In the genomic region with DNA sequence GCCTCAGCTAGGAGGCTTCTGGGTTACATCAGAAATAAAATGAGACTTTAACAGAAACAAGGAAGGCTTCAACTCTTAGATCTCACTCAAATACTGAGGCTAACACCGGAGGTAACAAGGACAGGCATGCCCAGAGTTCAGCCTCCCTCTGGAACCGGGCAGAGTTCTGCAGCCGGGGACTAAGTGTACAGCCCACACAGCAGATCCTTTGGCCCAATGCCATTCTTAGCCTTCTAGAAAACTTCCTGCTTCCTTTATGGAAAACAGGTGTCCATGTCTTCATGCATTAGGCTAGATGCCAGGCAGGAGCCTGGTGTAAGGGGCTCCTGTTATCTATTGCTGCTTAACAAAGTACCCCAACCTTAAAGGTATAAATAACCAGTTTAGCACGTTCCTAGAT, we compare ENCODE assay signal across 26 cellular contexts.
DNase-seq lines count a peak whose midpoint lies in the region; ATAC-seq, FAIRE-seq and TF ChIP-seq lines count a peak whose summit lies in the region.
"Had no signal": no experiment of that assay in that cellular context is flagged by ENCODE, and none has a peak within 500 bp of the region (broad histone marks: within the 10 kb centered on the region; RNA-seq: fewer than 3 reads in every experiment).

No MANE protein-coding gene starts in this region.

- TF ChIP-seq POLR2A in endothelial cell of umbilical vein (IDR thresholded peaks at IDR 0.05; ENCODE audit: low read depth, low read length) = no peak

- peak; percentile 73 for FAIRE-seq in endothelial cell of umbilical vein (lab: Jason Lieb, UNC)
- FAIRE-seq: D721Med, K562 had no signal

- no peaks in the 10 kb centered on the region for H3K36me3 Mint-ChIP-seq in mesothelial cell of epicardium
- H3K36me3 Mint-ChIP-seq in activated T-helper 1 cell treated with anti-CD3 and anti-CD28 coated beads, Interleukin-12 subunit alpha, Interleukin-12 subunit beta, Interleukin-2, Interleukin-4 antibody, amounts not matched to agents 30 ng/mL and 10 ng/mL and 1 ng/mL, durations not matched to agents 14 hours and 24 hours and 36 hours (ENCODE audit: low read depth) = no peaks in the 10 kb centered on the region
- H3K36me3 Mint-ChIP-seq: CD4-positive, CD25-positive, alpha-beta regulatory T cell had no signal

- CTCF ChIA-PET in RWPE1 (lab: Yijun Ruan, JAX) = no interaction called here
- CTCF ChIA-PET in endothelial cell of umbilical vein (lab: Charles Lee) = no interaction called here

- BruUV-seq in endothelial cell of umbilical vein (replicated peaks; lab: Mats Ljungman, UMichigan) = no TSS peak

- H3K4me3 Mint-ChIP-seq in mesothelial cell of epicardium = no peak overlapping the region
- H3K4me3 Mint-ChIP-seq in activated T-helper 1 cell treated with anti-CD3 and anti-CD28 coated beads, Interleukin-12 subunit alpha, Interleukin-12 subunit beta, Interleukin-2, Interleukin-4 antibody, amounts not matched to agents 30 ng/mL and 10 ng/mL and 1 ng/mL, durations not matched to agents 14 hours and 24 hours and 36 hours = no peak overlapping the region
- H3K4me3 Mint-ChIP-seq: activated CD4-positive, alpha-beta T cell treated with anti-CD3 and anti-CD28 coated beads, Interleukin-2, amount 10 ng/mL, durations not matched to agents 24 days and 14 days; CD4-positive, CD25-positive, alpha-beta regulatory T cell; HFFc6 had no signal

- H3K27me3 ChIP-seq in endothelial cell of umbilical vein (ENCODE audit: control insufficient read depth in 2 of 2, insufficient read depth in 2 of 2, low read length in 2 of 2) = no peaks in the 10 kb centered on the region
- H3K27me3 ChIP-seq: cardiac muscle cell, foreskin keratinocyte, tibial nerve had no signal

- peaks cover 28% of the 10 kb centered on the region for H3K4me1 ChIP-seq in endothelial cell of umbilical vein (ENCODE audit: control insufficient read depth, extremely low read depth, insufficient read depth, low read length)
- H3K4me1 ChIP-seq: foreskin keratinocyte had no signal

- H3K4me1 Mint-ChIP-seq in mesothelial cell of epicardium = peaks cover 44% of the 10 kb centered on the region
- peaks cover 32% of the 10 kb centered on the region for H3K4me1 Mint-ChIP-seq in activated T-helper 1 cell treated with anti-CD3 and anti-CD28 coated beads, Interleukin-12 subunit alpha, Interleukin-12 subunit beta, Interleukin-2, Interleukin-4 antibody, amounts not matched to agents 30 ng/mL and 10 ng/mL and 1 ng/mL, durations not matched to agents 14 hours and 24 hours and 36 hours (ENCODE audit: low read depth)

- no peak overlapping the region for H3K9ac ChIP-seq in endothelial cell of umbilical vein (replicated peaks; ENCODE audit: extremely low read depth, insufficient read depth, low read length)

- POLR2A ChIA-PET in RWPE1 (lab: Yijun Ruan, JAX; ENCODE audit: low non-redundant PET) (no interaction called here), endothelial cell of umbilical vein (lab: Charles Lee) (no interaction called here)

- no peak overlapping the region for H3K4me2 ChIP-seq in endothelial cell of umbilical vein (ENCODE audit: insufficient read depth, low read length)

- no peak overlapping the region for H3K4me3 ChIP-seq in endothelial cell of umbilical vein (replicated peaks in 1 of 3; ENCODE audit: insufficient read depth in 1 of 3, low read depth in 1 of 3, low read length in 3 of 3)
- H3K4me3 ChIP-seq: cardiac muscle cell, K562, tibial nerve had no signal

- no peaks in the 10 kb centered on the region for H4K20me1 ChIP-seq in endothelial cell of umbilical vein (replicated peaks; ENCODE audit: control insufficient read depth, extremely low read depth, insufficient read depth, low read length)

- H3K9me1 ChIP-seq in endothelial cell of umbilical vein (replicated peaks; ENCODE audit: control insufficient read depth, extremely low read depth, insufficient read depth, low read length) = no peaks in the 10 kb centered on the region

- H3K79me2 ChIP-seq in endothelial cell of umbilical vein (ENCODE audit: control insufficient read depth, insufficient read depth, low read length) = no peaks in the 10 kb centered on the region

- peak overlapping the region; percentile 26; the same call in 1 of the 2 replicates for H3K27ac ChIP-seq in RWPE1
- H3K27ac ChIP-seq in endothelial cell of umbilical vein (ENCODE audit: insufficient read depth, low read depth, low read length) = no peak overlapping the region
- H3K27ac ChIP-seq: cardiac muscle cell, foreskin keratinocyte, tibial nerve, VCaP had no signal

- H3K27ac Mint-ChIP-seq in mesothelial cell of epicardium = peak overlapping the region; percentile 64
- H3K27ac Mint-ChIP-seq in activated T-helper 1 cell treated with anti-CD3 and anti-CD28 coated beads, Interleukin-12 subunit alpha, Interleukin-12 subunit beta, Interleukin-2, Interleukin-4 antibody, amounts not matched to agents 30 ng/mL and 10 ng/mL and 1 ng/mL, durations not matched to agents 14 hours and 24 hours and 36 hours = no peak overlapping the region
- H3K27ac Mint-ChIP-seq: activated CD4-positive, alpha-beta T cell treated with anti-CD3 and anti-CD28 coated beads, Interleukin-2, amount 10 ng/mL, durations not matched to agents 24 days and 14 days; CD4-positive, CD25-positive, alpha-beta regulatory T cell; HFFc6; progenitor cell of endocrine pancreas had no signal

- no peaks in the 10 kb centered on the region for H3K36me3 ChIP-seq in endothelial cell of umbilical vein (ENCODE audit: control insufficient read depth in 2 of 2, extremely low read depth in 1 of 2, insufficient read depth in 2 of 2, low read length in 2 of 2)
- H3K36me3 ChIP-seq: cardiac muscle cell, tibial nerve had no signal

- intact Hi-C loops in endothelial cell of umbilical vein (cut with micrococcal nuclease) = loop anchor here (5.0 kb wide), 1 partner anchor 41 kb away; no protein-coding TSS in a partner anchor
- intact Hi-C loops in activated T-helper 1 cell treated with anti-CD3 and anti-CD28 coated beads, Interleukin-12 subunit alpha, Interleukin-12 subunit beta, Interleukin-2, Interleukin-4 antibody, amounts not matched to agents 30 ng/mL and 10 ng/mL and 1 ng/mL, durations not matched to agents 14 hours and 24 hours and 36 hours (cut with micrococcal nuclease) = no loop called here

- H3K27me3 Mint-ChIP-seq in mesothelial cell of epicardium (ENCODE audit: low read depth) = peaks cover 1% of the 10 kb centered on the region
- H3K27me3 Mint-ChIP-seq in activated T-helper 1 cell treated with anti-CD3 and anti-CD28 coated beads, Interleukin-12 subunit alpha, Interleukin-12 subunit beta, Interleukin-2, Interleukin-4 antibody, amounts not matched to agents 30 ng/mL and 10 ng/mL and 1 ng/mL, durations not matched to agents 14 hours and 24 hours and 36 hours (ENCODE audit: insufficient read depth) = peaks cover 3% of the 10 kb centered on the region

- no peaks in the 10 kb centered on the region for H3K9me3 ChIP-seq in endothelial cell of umbilical vein (replicated peaks; ENCODE audit: control insufficient read depth, insufficient read depth, low read length)
- H3K9me3 ChIP-seq: tibial nerve had no signal

- no peak for TF ChIP-seq CTCF in RWPE1 (conservative IDR thresholded peaks at IDR 0.05; ENCODE audit: low read depth)
- TF ChIP-seq CTCF in endothelial cell of umbilical vein (IDR thresholded peaks at IDR 0.05; ENCODE audit: extremely low read depth in 1 of 2, insufficient read depth in 1 of 2, low read depth in 1 of 2, low read length in 2 of 2) = no peak
- no peak for TF ChIP-seq CTCF in mesothelial cell of epicardium (IDR thresholded peaks at IDR 0.05; ENCODE audit: unreplicated experiment)

- ATAC-seq in stimulated activated naive CD8-positive, alpha-beta T cell treated with anti-CD3 and anti-CD28 coated beads, Interleukin-15, Interleukin-2, amounts not matched to agents 100 U/mL and 50 U/mL, for 24 hours = no peak
- no peak for ATAC-seq in GM21619 (IDR thresholded peaks at IDR 0.05; ENCODE audit: unreplicated experiment)
- no peak for ATAC-seq in GM21723 (IDR thresholded peaks at IDR 0.05; ENCODE audit: unreplicated experiment)
- ATAC-seq: foreskin keratinocyte, K562, Panc1 had no signal

- no peak overlapping the region for H2AFZ ChIP-seq in endothelial cell of umbilical vein (ENCODE audit: low read depth, low read length)

- peaks cover 16% of the 10 kb centered on the region for H3K9me3 Mint-ChIP-seq in mesothelial cell of epicardium
- peaks cover 8% of the 10 kb centered on the region for H3K9me3 Mint-ChIP-seq in activated T-helper 1 cell treated with anti-CD3 and anti-CD28 coated beads, Interleukin-12 subunit alpha, Interleukin-12 subunit beta, Interleukin-2, Interleukin-4 antibody, amounts not matched to agents 30 ng/mL and 10 ng/mL and 1 ng/mL, durations not matched to agents 14 hours and 24 hours and 36 hours
- H3K9me3 Mint-ChIP-seq: activated CD4-positive, alpha-beta T cell treated with anti-CD3 and anti-CD28 coated beads, Interleukin-2, amount 10 ng/mL, durations not matched to agents 24 days and 14 days; HFFc6 had no signal

- dilution Hi-C loops in endothelial cell of umbilical vein (cut with MboI; ENCODE audit: extremely low pct_ligation_motif_present, low sequenced_read_pairs) = no loop called here

- DNase-seq in EH (ENCODE audit: low read depth) = peak; percentile 16
- DNase-seq in RWPE1 (ENCODE audit: low spot score) = no peak
- DNase-seq in endothelial cell of umbilical vein (ENCODE audit: low read depth, low spot score) = peak; percentile 29
- DNase-seq in mesothelial cell of epicardium (ENCODE audit: low spot score in 2 of 2, unreplicated experiment in 2 of 2) = no peak
- no peak for DNase-seq in stimulated activated naive CD8-positive, alpha-beta T cell treated with anti-CD3 and anti-CD28 coated beads, Interleukin-15, Interleukin-2, amounts not matched to agents 100 U/mL and 50 U/mL, for 24 hours
- no peak for DNase-seq in activated T-helper 1 cell treated with anti-CD3 and anti-CD28 coated beads, Interleukin-12 subunit alpha, Interleukin-12 subunit beta, Interleukin-2, Interleukin-4 antibody, amounts not matched to agents 30 ng/mL and 10 ng/mL and 1 ng/mL, durations not matched to agents 14 hours and 24 hours and 36 hours (ENCODE audit: low spot score)
- DNase-seq: activated CD4-positive, alpha-beta T cell treated with anti-CD3 and anti-CD28 coated beads, Interleukin-2, amount 10 ng/mL, durations not matched to agents 24 days and 14 days; activated naive CD4-positive, alpha-beta T cell treated with Interleukin-2 at 50 U/mL for 16 hours; activated T-cell treated with anti-CD3 and anti-CD28 coated beads, Interleukin-2, amount 50 U/mL, for 48 hours; amniotic stem cell; CD4-positive, CD25-positive, alpha-beta regulatory T cell; foreskin keratinocyte; HFFc6; MM.1S; NCI-H1417 treated with DMSO at 0.1 percent for 48 hours; NK-92 treated with Interleukin-12 subunit alpha and Interleukin-12 subunit beta, amount 100 ng/mL, for 24 hours; stimulated activated CD8-positive, alpha-beta memory T cell treated with anti-CD3 and anti-CD28 coated beads, Interleukin-4, amount 100 ng/mL, for 48 hours had no signal

TF ChIP-seq in endothelial cell of umbilical vein, 7 proteins besides CTCF, POLR2A, EP300 and RAD21 (continues in another document):
- TF ChIP-seq MYC (IDR thresholded peaks at IDR 0.05; ENCODE audit: low read depth, low read length) (no peak), JUN (IDR thresholded peaks at IDR 0.05; ENCODE audit: borderline replicate concordance, insufficient read depth, insufficient read length, low read depth) (no peak)

Comparison
In these comparisons a context has a peak if more than half of its experiments do, and no peak if none do; other contexts are left out.
1. DNase-seq: peak in EH (single experiment) and endothelial cell of umbilical vein (single experiment); none in RWPE1 (single experiment), mesothelial cell of epicardium (0 of 2), stimulated activated naive CD8-positive, alpha-beta T cell treated with anti-CD3 and anti-CD28 coated beads, Interleukin-15, Interleukin-2, amounts not matched to agents 100 U/mL and 50 U/mL, for 24 hours (single experiment) and activated T-helper 1 cell treated with anti-CD3 and anti-CD28 coated beads, Interleukin-12 subunit alpha, Interleukin-12 subunit beta, Interleukin-2, Interleukin-4 antibody, amounts not matched to agents 30 ng/mL and 10 ng/mL and 1 ng/mL, durations not matched to agents 14 hours and 24 hours and 36 hours (single experiment).